ENCODE assay signal across 16 cellular contexts in the genomic region with DNA sequence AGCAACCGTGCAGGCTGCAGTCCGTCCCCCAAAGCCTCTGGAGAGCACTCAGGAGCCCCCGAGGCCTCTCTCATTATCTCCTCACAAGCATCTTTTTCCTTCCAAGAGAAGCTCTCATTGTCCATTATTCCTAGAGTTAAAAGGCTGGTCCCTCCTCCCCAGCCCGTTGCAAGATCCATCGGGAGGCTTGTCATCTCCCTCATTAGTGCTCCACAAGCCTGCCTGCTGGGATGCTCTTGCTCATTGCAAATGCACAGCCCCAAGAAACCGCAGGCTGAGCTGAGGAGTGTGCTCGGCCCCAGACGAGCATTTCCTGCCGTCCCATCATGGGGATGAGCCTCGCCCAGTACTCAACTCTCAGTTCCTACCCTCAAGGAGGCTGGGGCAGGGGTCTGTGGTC. TPM values are rescaled to one million over a fixed set of nuclear protein-coding genes. Genes with fewer than 3 reads are reported as not detected.
DNase-seq lines count a peak whose midpoint lies in the region; ATAC-seq and TF ChIP-seq lines count a peak whose summit lies in the region.
"Had no signal": no experiment of that assay in that cellular context is flagged by ENCODE, and none has a peak within 500 bp of the region (broad histone marks: within the 10 kb centered on the region; RNA-seq: fewer than 3 reads in every experiment).

No MANE protein-coding gene starts in this region.

- ATAC-seq in HG03565 (IDR thresholded peaks at IDR 0.05; ENCODE audit: unreplicated experiment), result no peak
- ATAC-seq: HepG2, SK-N-SH treated with all-trans-retinoic acid at 6 μM for 48 hours had no signal

- H3K27ac ChIP-seq in HEK293 (ENCODE audit: extremely low read depth, low read depth, low read length), result no peak overlapping the region
- H3K27ac ChIP-seq in RWPE1, result peak overlapping the region; percentile 67
- H3K27ac ChIP-seq: colonic mucosa had no signal

- H3K4me1 Mint-ChIP-seq in activated T-helper 1 cell treated with anti-CD3 and anti-CD28 coated beads, Interleukin-12 subunit alpha, Interleukin-12 subunit beta, Interleukin-2, Interleukin-4 antibody, amounts not matched to agents 30 ng/mL and 10 ng/mL and 1 ng/mL, durations not matched to agents 14 hours and 24 hours and 36 hours (ENCODE audit: low read depth), result peaks cover 9% of the 10 kb centered on the region

- peaks cover 15% of the 10 kb centered on the region for H3K4me1 ChIP-seq in HEK293 (ENCODE audit: control insufficient read depth, insufficient read depth, low read length)
- H3K4me1 ChIP-seq: colonic mucosa had no signal

- POLR2A ChIA-PET in HEK293 (lab: Yijun Ruan, JAX), result interaction anchor here (0.9 kb wide), 1 partner anchor 8 kb away, joined by 3 read pairs; no protein-coding TSS in a partner anchor
- POLR2A ChIA-PET in RWPE1 (lab: Yijun Ruan, JAX; ENCODE audit: low non-redundant PET), result no interaction called here

- CTCF ChIA-PET in HEK293 (lab: Yijun Ruan, JAX), result interaction anchor here (1.0 kb wide), 1 partner anchor 34 kb away, joined by 3 read pairs; no protein-coding TSS in a partner anchor
- CTCF ChIA-PET in RWPE1 (lab: Yijun Ruan, JAX), result interaction anchor here (1.0 kb wide), 1 partner anchor 11 kb away, joined by 3 read pairs; no protein-coding TSS in a partner anchor

- H3K27ac Mint-ChIP-seq in activated T-helper 1 cell treated with anti-CD3 and anti-CD28 coated beads, Interleukin-12 subunit alpha, Interleukin-12 subunit beta, Interleukin-2, Interleukin-4 antibody, amounts not matched to agents 30 ng/mL and 10 ng/mL and 1 ng/mL, durations not matched to agents 14 hours and 24 hours and 36 hours, result no peak overlapping the region

- H3K9me3 Mint-ChIP-seq in activated T-helper 1 cell treated with anti-CD3 and anti-CD28 coated beads, Interleukin-12 subunit alpha, Interleukin-12 subunit beta, Interleukin-2, Interleukin-4 antibody, amounts not matched to agents 30 ng/mL and 10 ng/mL and 1 ng/mL, durations not matched to agents 14 hours and 24 hours and 36 hours, result no peaks in the 10 kb centered on the region

- no peak overlapping the region for H3K4me3 ChIP-seq in HEK293 (ENCODE audit: low read depth, low read length)
- H3K4me3 ChIP-seq: colonic mucosa, gastroesophageal sphincter had no signal

- no peak for TF ChIP-seq CTCF in HEK293 (tag by site-specific recombination; IDR thresholded peaks at IDR 0.05)
- no peak for TF ChIP-seq CTCF in RWPE1 (conservative IDR thresholded peaks at IDR 0.05; ENCODE audit: low read depth)

- H3K36me3 Mint-ChIP-seq in activated T-helper 1 cell treated with anti-CD3 and anti-CD28 coated beads, Interleukin-12 subunit alpha, Interleukin-12 subunit beta, Interleukin-2, Interleukin-4 antibody, amounts not matched to agents 30 ng/mL and 10 ng/mL and 1 ng/mL, durations not matched to agents 14 hours and 24 hours and 36 hours (ENCODE audit: low read depth), result no peaks in the 10 kb centered on the region

- no peaks in the 10 kb centered on the region for H3K36me3 ChIP-seq in HEK293 (ENCODE audit: control insufficient read depth in 2 of 2, insufficient read depth in 1 of 2, low read length in 2 of 2)
- H3K36me3 ChIP-seq: colonic mucosa, gastroesophageal sphincter had no signal

- no peak for DNase-seq in RWPE1 (ENCODE audit: low spot score)
- DNase-seq in globus pallidus (ENCODE audit: low spot score), result peak; percentile 70
- peak; percentile 53 for DNase-seq in posterior vena cava (ENCODE audit: low spot score)
- no peak for DNase-seq in AG08396 (ENCODE audit: low spot score)
- no peak for DNase-seq in activated T-helper 1 cell treated with anti-CD3 and anti-CD28 coated beads, Interleukin-12 subunit alpha, Interleukin-12 subunit beta, Interleukin-2, Interleukin-4 antibody, amounts not matched to agents 30 ng/mL and 10 ng/mL and 1 ng/mL, durations not matched to agents 14 hours and 24 hours and 36 hours (ENCODE audit: low spot score)
- DNase-seq in NCI-H1694 treated with DMSO at 0.1 percent for 48 hours (lab: John Stamatoyannopoulos, UW), result no peak
- DNase-seq: activated effector memory CD4-positive, alpha-beta T cell treated with anti-CD3 and anti-CD28 coated beads, Interleukin-2, amount 50 U/mL, for 16 hours; colonic mucosa; NCI-H2029; OCI-M1; T1000 had no signal

- intact Hi-C loops in posterior vena cava (cut with DNase I), result no loop called here
- intact Hi-C loops in activated T-helper 1 cell treated with anti-CD3 and anti-CD28 coated beads, Interleukin-12 subunit alpha, Interleukin-12 subunit beta, Interleukin-2, Interleukin-4 antibody, amounts not matched to agents 30 ng/mL and 10 ng/mL and 1 ng/mL, durations not matched to agents 14 hours and 24 hours and 36 hours (cut with micrococcal nuclease), result no loop called here

- peaks cover 19% of the 10 kb centered on the region for H3K27me3 Mint-ChIP-seq in activated T-helper 1 cell treated with anti-CD3 and anti-CD28 coated beads, Interleukin-12 subunit alpha, Interleukin-12 subunit beta, Interleukin-2, Interleukin-4 antibody, amounts not matched to agents 30 ng/mL and 10 ng/mL and 1 ng/mL, durations not matched to agents 14 hours and 24 hours and 36 hours (ENCODE audit: insufficient read depth)

- no peaks in the 10 kb centered on the region for H3K9me3 ChIP-seq in HEK293 (ENCODE audit: control insufficient read depth, insufficient read depth, low read depth, low read length)
- H3K9me3 ChIP-seq: colonic mucosa, gastroesophageal sphincter had no signal

- no peak overlapping the region for H3K4me3 Mint-ChIP-seq in activated T-helper 1 cell treated with anti-CD3 and anti-CD28 coated beads, Interleukin-12 subunit alpha, Interleukin-12 subunit beta, Interleukin-2, Interleukin-4 antibody, amounts not matched to agents 30 ng/mL and 10 ng/mL and 1 ng/mL, durations not matched to agents 14 hours and 24 hours and 36 hours

TF ChIP-seq in HEK293, 187 proteins besides CTCF, POLR2A, EP300 and RAD21:
- TF ChIP-seq ZBTB17 (tag by site-specific recombination; IDR thresholded peaks at IDR 0.05), result peak; percentile 47; the same call in 1 of the 2 replicates
- no peak for TF ChIP-seq ZNF214 (tag by site-specific recombination; IDR thresholded peaks at IDR 0.05; ENCODE audit: borderline replicate concordance)

RNA-seq across cellular contexts. Expression of gene NUAK1, which starts 23.3 kb away (rescaled TPM):
- 10 to 100 TPM; 16.9 to 17.7 TPM for total RNA-seq in posterior vena cava
- total RNA-seq in activated T-helper 1 cell treated with anti-CD3 and anti-CD28 coated beads, Interleukin-12 subunit alpha, Interleukin-12 subunit beta, Interleukin-2, Interleukin-4 antibody, amounts not matched to agents 30 ng/mL and 10 ng/mL and 1 ng/mL, durations not matched to agents 14 hours and 24 hours and 36 hours, result 0.05 TPM in 1 of 2 replicates, not detected in the other

Comparison
In these comparisons a context has a peak if more than half of its experiments do, and no peak if none do; other contexts are left out.
1. DNase-seq: peak in globus pallidus (single experiment) and posterior vena cava (single experiment); none in RWPE1 (single experiment), AG08396 (single experiment), activated T-helper 1 cell treated with anti-CD3 and anti-CD28 coated beads, Interleukin-12 subunit alpha, Interleukin-12 subunit beta, Interleukin-2, Interleukin-4 antibody, amounts not matched to agents 30 ng/mL and 10 ng/mL and 1 ng/mL, durations not matched to agents 14 hours and 24 hours and 36 hours (single experiment) and NCI-H1694 treated with DMSO at 0.1 percent for 48 hours (single experiment).
2. RNA of gene NUAK1, which starts 23.3 kb away (total RNA-seq): 16.9 to 17.7 TPM in posterior vena cava; 0.05 TPM in activated T-helper 1 cell treated with anti-CD3 and anti-CD28 coated beads, Interleukin-12 subunit alpha, Interleukin-12 subunit beta, Interleukin-2, Interleukin-4 antibody, amounts not matched to agents 30 ng/mL and 10 ng/mL and 1 ng/mL, durations not matched to agents 14 hours and 24 hours and 36 hours; every median in the first group is over 10 times any median in the second.